17 cellular contexts compared by ENCODE assay signal in the genomic region with DNA sequence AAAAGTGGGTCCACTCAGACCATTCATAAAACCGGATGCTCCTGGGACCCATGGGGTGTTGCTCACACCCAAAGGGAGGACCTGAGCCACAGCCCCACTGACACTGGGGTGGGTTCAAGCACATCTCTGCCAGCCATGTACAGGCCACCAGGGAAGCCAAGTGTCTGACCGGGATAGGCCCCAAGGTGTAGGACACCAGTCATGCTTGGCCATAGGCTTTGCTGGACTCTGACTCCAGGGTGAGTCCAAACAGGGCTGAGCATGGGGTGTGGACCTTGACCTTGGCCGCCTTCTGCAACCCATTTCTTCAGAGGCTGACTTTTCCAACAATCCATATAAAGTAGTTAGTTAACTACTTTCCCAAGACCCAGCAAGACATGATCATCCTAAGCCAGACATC. TPM values are rescaled to one million over a fixed set of nuclear protein-coding genes. Genes with fewer than 3 reads are reported as not detected.
DNase-seq lines count a peak whose midpoint lies in the region; ATAC-seq and TF ChIP-seq lines count a peak whose summit lies in the region.
"Had no signal": no experiment of that assay in that cellular context is flagged by ENCODE, and none has a peak within 500 bp of the region (broad histone marks: within the 10 kb centered on the region; RNA-seq: fewer than 3 reads in every experiment).

No MANE protein-coding gene starts in this region.

- H3K36me3 Mint-ChIP-seq in activated CD8-positive, alpha-beta memory T cell treated with anti-CD3 and anti-CD28 coated beads, Interleukin-2, amount 10 ng/mL, durations not matched to agents 7 days and 5 days = no peaks in the 10 kb centered on the region
- H3K36me3 Mint-ChIP-seq in activated T-helper 2 cell treated with anti-CD3 and anti-CD28 coated beads, Interferon-gamma antibody, Interleukin-2, Interleukin-4, amounts not matched to agents 10 μg/mL and 5 μg/mL and 100 μg/mL, durations not matched to agents 14 hours and 24 hours and 36 hours (ENCODE audit: low read depth) = peaks cover 9% of the 10 kb centered on the region
- peaks cover 6% of the 10 kb centered on the region for H3K36me3 Mint-ChIP-seq in stimulated activated effector memory CD8-positive, alpha-beta T cell treated with anti-CD3 and anti-CD28 coated beads, Interleukin-12 subunit alpha, Interleukin-12 subunit beta, amount 100 ng/mL, for 72 hours
- H3K36me3 Mint-ChIP-seq: activated naive CD8-positive, alpha-beta T cell; immature natural killer cell had no signal

- H3K4me3 ChIP-seq in liver (ENCODE audit: low read depth in 1 of 3, low read length in 3 of 3) = no peak overlapping the region
- H3K4me3 ChIP-seq: SJCRH30 had no signal

- peaks cover 4 to 10% (median 7%) of the 10 kb centered on the region in 4 donors for H3K4me1 ChIP-seq in liver (ENCODE audit: control insufficient read depth in 4 of 4, insufficient read depth in 4 of 4, low read length in 3 of 4)
- H3K4me1 ChIP-seq: parathyroid adenoma had no signal

- no peaks in the 10 kb centered on the region for H3K9me3 ChIP-seq in liver (ENCODE audit: control insufficient read depth in 4 of 4, low read length in 3 of 4)
- H3K9me3 ChIP-seq: SJCRH30 had no signal

- H3K27me3 ChIP-seq in liver (ENCODE audit: control insufficient read depth in 4 of 4, insufficient read depth in 4 of 4, low read length in 3 of 4) = no peaks in the 10 kb centered on the region
- H3K27me3 ChIP-seq: SJCRH30 had no signal

- TF ChIP-seq RAD21 in liver (IDR thresholded peaks at IDR 0.05) = no peak

- TF ChIP-seq CTCF in liver (IDR thresholded peaks at IDR 0.05; ENCODE audit: low read depth, low read length, missing input control) = no peak

- CTCF ChIA-PET in activated CD8-positive, alpha-beta memory T cell treated with anti-CD3 and anti-CD28 coated beads, Interleukin-2, amount 10 ng/mL, durations not matched to agents 7 days and 5 days (lab: Charles Lee) = interaction anchor here (0.7 to 1.9 kb wide), 4 partner anchors 28 to 86 kb away, joined by 3 to 10 read pairs (median 4); no protein-coding TSS in a partner anchor

- H3K27ac Mint-ChIP-seq in activated CD8-positive, alpha-beta memory T cell treated with anti-CD3 and anti-CD28 coated beads, Interleukin-2, amount 10 ng/mL, durations not matched to agents 7 days and 5 days = peak overlapping the region; percentile 69
- peak overlapping the region; percentile 84 for H3K27ac Mint-ChIP-seq in activated T-helper 2 cell treated with anti-CD3 and anti-CD28 coated beads, Interferon-gamma antibody, Interleukin-2, Interleukin-4, amounts not matched to agents 10 μg/mL and 5 μg/mL and 100 μg/mL, durations not matched to agents 14 hours and 24 hours and 36 hours
- H3K27ac Mint-ChIP-seq in stimulated activated effector memory CD8-positive, alpha-beta T cell treated with anti-CD3 and anti-CD28 coated beads, Interleukin-12 subunit alpha, Interleukin-12 subunit beta, amount 100 ng/mL, for 72 hours = peak overlapping the region; percentile 89

- H3K9ac ChIP-seq in liver (ENCODE audit: low read depth in 1 of 2, low read length in 2 of 2) = no peak overlapping the region
- H3K9ac ChIP-seq: KMS-11, parathyroid adenoma had no signal

- intact Hi-C loops in activated T-helper 2 cell treated with anti-CD3 and anti-CD28 coated beads, Interferon-gamma antibody, Interleukin-2, Interleukin-4, amounts not matched to agents 10 μg/mL and 5 μg/mL and 100 μg/mL, durations not matched to agents 14 hours and 24 hours and 36 hours (cut with micrococcal nuclease) = loop anchor here (2.0 kb wide), 1 partner anchor 31 kb away; a partner anchor contains a TSS

- no peaks in the 10 kb centered on the region for H3K27me3 Mint-ChIP-seq in activated CD8-positive, alpha-beta memory T cell treated with anti-CD3 and anti-CD28 coated beads, Interleukin-2, amount 10 ng/mL, durations not matched to agents 7 days and 5 days
- H3K27me3 Mint-ChIP-seq in activated T-helper 2 cell treated with anti-CD3 and anti-CD28 coated beads, Interferon-gamma antibody, Interleukin-2, Interleukin-4, amounts not matched to agents 10 μg/mL and 5 μg/mL and 100 μg/mL, durations not matched to agents 14 hours and 24 hours and 36 hours (ENCODE audit: low read depth) = no peaks in the 10 kb centered on the region
- H3K27me3 Mint-ChIP-seq: activated naive CD8-positive, alpha-beta T cell had no signal

- WGBS in liver = 85% methylated on average over 3 of the region's 3 CpGs

- no peak for ATAC-seq in activated CD8-positive, alpha-beta memory T cell treated with anti-CD3 and anti-CD28 coated beads, Interleukin-2, amount 10 ng/mL, durations not matched to agents 7 days and 5 days
- ATAC-seq in stimulated activated effector memory CD8-positive, alpha-beta T cell treated with anti-CD3 and anti-CD28 coated beads, Interleukin-12 subunit alpha, Interleukin-12 subunit beta, amount 100 ng/mL, for 72 hours = no peak

- H3K4me1 Mint-ChIP-seq in activated CD8-positive, alpha-beta memory T cell treated with anti-CD3 and anti-CD28 coated beads, Interleukin-2, amount 10 ng/mL, durations not matched to agents 7 days and 5 days = peaks cover 37% of the 10 kb centered on the region
- peaks cover 25% of the 10 kb centered on the region for H3K4me1 Mint-ChIP-seq in activated T-helper 2 cell treated with anti-CD3 and anti-CD28 coated beads, Interferon-gamma antibody, Interleukin-2, Interleukin-4, amounts not matched to agents 10 μg/mL and 5 μg/mL and 100 μg/mL, durations not matched to agents 14 hours and 24 hours and 36 hours (ENCODE audit: low read depth)
- H3K4me1 Mint-ChIP-seq in stimulated activated effector memory CD8-positive, alpha-beta T cell treated with anti-CD3 and anti-CD28 coated beads, Interleukin-12 subunit alpha, Interleukin-12 subunit beta, amount 100 ng/mL, for 72 hours = peaks cover 34% of the 10 kb centered on the region

- H3K36me3 ChIP-seq in liver (ENCODE audit: control insufficient read depth in 4 of 4, insufficient read depth in 3 of 4, low read depth in 1 of 4, low read length in 3 of 4) = no peaks in the 10 kb centered on the region
- H3K36me3 ChIP-seq: SJCRH30 had no signal

- DNase-seq in activated CD8-positive, alpha-beta memory T cell treated with anti-CD3 and anti-CD28 coated beads, Interleukin-2, amount 10 ng/mL, durations not matched to agents 7 days and 5 days = no peak
- no peak for DNase-seq in activated CD8-positive, alpha-beta memory T cell treated with anti-CD3 and anti-CD28 coated beads, Interleukin-2, amount 50 U/mL, for 4 hours
- no peak for DNase-seq in activated T-helper 2 cell treated with anti-CD3 and anti-CD28 coated beads, Interferon-gamma antibody, Interleukin-2, Interleukin-4, amounts not matched to agents 10 μg/mL and 5 μg/mL and 100 μg/mL, durations not matched to agents 14 hours and 24 hours and 36 hours (ENCODE audit: low spot score)
- no peak for DNase-seq in stimulated activated effector memory CD8-positive, alpha-beta T cell treated with anti-CD3 and anti-CD28 coated beads, Interleukin-12 subunit alpha, Interleukin-12 subunit beta, amount 100 ng/mL, for 72 hours (ENCODE audit: low spot score in 2 of 2)
- DNase-seq in stimulated activated CD4-positive, alpha-beta T cell treated with anti-CD3 and anti-CD28 coated beads, Interleukin-15, amount 100 ng/mL, for 24 hours = no peak
- DNase-seq in AG08396 (ENCODE audit: low spot score) (no peak), GM03348 (ENCODE audit: low spot score) (no peak)
- DNase-seq: central memory CD4-positive, alpha-beta T cell; COR-L47; immature natural killer cell; NCI-H1436 treated with DMSO at 0.1 percent for 48 hours; NCI-H345 had no signal

- H3K27ac ChIP-seq in liver (ENCODE audit: low read depth in 1 of 2, low read length in 2 of 2) = no peak overlapping the region
- H3K27ac ChIP-seq: KMS-11, parathyroid adenoma had no signal

- no peaks in the 10 kb centered on the region for H3K9me3 Mint-ChIP-seq in activated CD8-positive, alpha-beta memory T cell treated with anti-CD3 and anti-CD28 coated beads, Interleukin-2, amount 10 ng/mL, durations not matched to agents 7 days and 5 days (ENCODE audit: low read depth)
- no peaks in the 10 kb centered on the region for H3K9me3 Mint-ChIP-seq in activated T-helper 2 cell treated with anti-CD3 and anti-CD28 coated beads, Interferon-gamma antibody, Interleukin-2, Interleukin-4, amounts not matched to agents 10 μg/mL and 5 μg/mL and 100 μg/mL, durations not matched to agents 14 hours and 24 hours and 36 hours
- no peaks in the 10 kb centered on the region for H3K9me3 Mint-ChIP-seq in stimulated activated effector memory CD8-positive, alpha-beta T cell treated with anti-CD3 and anti-CD28 coated beads, Interleukin-12 subunit alpha, Interleukin-12 subunit beta, amount 100 ng/mL, for 72 hours
- H3K9me3 Mint-ChIP-seq: immature natural killer cell had no signal

- H3K4me3 Mint-ChIP-seq in activated CD8-positive, alpha-beta memory T cell treated with anti-CD3 and anti-CD28 coated beads, Interleukin-2, amount 10 ng/mL, durations not matched to agents 7 days and 5 days = no peak overlapping the region
- no peak overlapping the region for H3K4me3 Mint-ChIP-seq in activated T-helper 2 cell treated with anti-CD3 and anti-CD28 coated beads, Interferon-gamma antibody, Interleukin-2, Interleukin-4, amounts not matched to agents 10 μg/mL and 5 μg/mL and 100 μg/mL, durations not matched to agents 14 hours and 24 hours and 36 hours (ENCODE audit: low read depth)
- peak overlapping the region; percentile 37 for H3K4me3 Mint-ChIP-seq in stimulated activated effector memory CD8-positive, alpha-beta T cell treated with anti-CD3 and anti-CD28 coated beads, Interleukin-12 subunit alpha, Interleukin-12 subunit beta, amount 100 ng/mL, for 72 hours
- H3K4me3 Mint-ChIP-seq: activated naive CD8-positive, alpha-beta T cell had no signal

TF ChIP-seq in liver, 16 proteins besides CTCF, POLR2A, EP300 and RAD21:
- TF ChIP-seq HNF4G (IDR thresholded peaks at IDR 0.05) = peak; percentile 31
- no peak for TF ChIP-seq RXRA (IDR thresholded peaks at IDR 0.05)
- TF ChIP-seq HNF4A (conservative IDR thresholded peaks at IDR 0.05) = peak; percentile 81 to 82

RNA-seq across cellular contexts. Expression of a gene that starts 31.4 kb away (rescaled TPM):
- 10 to 100 TPM; 24.2 to 29.3 TPM for total RNA-seq in activated CD8-positive, alpha-beta memory T cell treated with anti-CD3 and anti-CD28 coated beads, Interleukin-2, amount 10 ng/mL, durations not matched to agents 7 days and 5 days
- total RNA-seq in activated T-helper 2 cell treated with anti-CD3 and anti-CD28 coated beads, Interferon-gamma antibody, Interleukin-2, Interleukin-4, amounts not matched to agents 10 μg/mL and 5 μg/mL and 100 μg/mL, durations not matched to agents 14 hours and 24 hours and 36 hours = 29.0 and 30.3 TPM in 2 replicates
- total RNA-seq in liver = 1 to 10 TPM; 3.7 to 5.0 TPM
- 1 to 10 TPM; 1.5 to 3.7 TPM for polyA plus RNA-seq in liver
